Comparison of ENCODE assay signal across 8 cellular contexts in genomic region chr6:87237804-87238203, GRCh38.
DNase-seq lines count a peak whose midpoint lies in the region; ATAC-seq, FAIRE-seq and TF ChIP-seq lines count a peak whose summit lies in the region.

No MANE protein-coding gene starts in this region.

- CTCF ChIA-PET in activated B cell treated with CpG ODN at 0.5 μM for 24 hours (lab: Charles Lee), result interaction anchor here (1.6 kb wide), 1 partner anchor 98 kb away, joined by 5 read pairs; no protein-coding TSS in a partner anchor

- ATAC-seq in activated B cell treated with CpG ODN at 0.5 μM for 24 hours (ENCODE audit: low read depth) (peak; percentile 66), HG02623 (IDR thresholded peaks at IDR 0.05; ENCODE audit: unreplicated experiment) (no peak), GM19035 (IDR thresholded peaks at IDR 0.05; ENCODE audit: unreplicated experiment) (no peak)

- no peaks in the 10 kb centered on the region for H3K9me3 Mint-ChIP-seq in activated B cell treated with CpG ODN at 0.5 μM for 24 hours
- H3K9me3 Mint-ChIP-seq in activated T-helper 2 cell treated with anti-CD3 and anti-CD28 coated beads, Interferon-gamma antibody, Interleukin-2, Interleukin-4, amounts not matched to agents 10 μg/mL and 5 μg/mL and 100 μg/mL, durations not matched to agents 14 hours and 24 hours and 36 hours, result no peaks in the 10 kb centered on the region

- peaks cover 3% of the 10 kb centered on the region for H3K4me1 Mint-ChIP-seq in activated B cell treated with CpG ODN at 0.5 μM for 24 hours
- H3K4me1 Mint-ChIP-seq in activated T-helper 2 cell treated with anti-CD3 and anti-CD28 coated beads, Interferon-gamma antibody, Interleukin-2, Interleukin-4, amounts not matched to agents 10 μg/mL and 5 μg/mL and 100 μg/mL, durations not matched to agents 14 hours and 24 hours and 36 hours (ENCODE audit: low read depth), result peaks cover 6% of the 10 kb centered on the region

- intact Hi-C loops in activated B cell treated with CpG ODN at 0.5 μM for 24 hours (cut with micrococcal nuclease), result loop anchor here (1.0 kb wide), 2 partner anchors 83 to 99 kb away; partner anchors contain the start of gene ZNF292
- intact Hi-C loops in activated T-helper 2 cell treated with anti-CD3 and anti-CD28 coated beads, Interferon-gamma antibody, Interleukin-2, Interleukin-4, amounts not matched to agents 10 μg/mL and 5 μg/mL and 100 μg/mL, durations not matched to agents 14 hours and 24 hours and 36 hours (cut with micrococcal nuclease), result loop anchor here (5.0 kb wide), 1 partner anchor 101 kb away; no protein-coding TSS in a partner anchor

- H3K36me3 Mint-ChIP-seq in activated B cell treated with CpG ODN at 0.5 μM for 24 hours (ENCODE audit: low read depth), result peaks cover 50% of the 10 kb centered on the region
- H3K36me3 Mint-ChIP-seq in activated T-helper 2 cell treated with anti-CD3 and anti-CD28 coated beads, Interferon-gamma antibody, Interleukin-2, Interleukin-4, amounts not matched to agents 10 μg/mL and 5 μg/mL and 100 μg/mL, durations not matched to agents 14 hours and 24 hours and 36 hours (ENCODE audit: low read depth), result peaks cover 51% of the 10 kb centered on the region

- POLR2A ChIA-PET in activated B cell treated with CpG ODN at 0.5 μM for 24 hours (lab: Charles Lee), result no interaction called here

- no peak overlapping the region for H3K4me3 Mint-ChIP-seq in activated B cell treated with CpG ODN at 0.5 μM for 24 hours
- no peak overlapping the region for H3K4me3 Mint-ChIP-seq in activated T-helper 2 cell treated with anti-CD3 and anti-CD28 coated beads, Interferon-gamma antibody, Interleukin-2, Interleukin-4, amounts not matched to agents 10 μg/mL and 5 μg/mL and 100 μg/mL, durations not matched to agents 14 hours and 24 hours and 36 hours (ENCODE audit: low read depth)

- FAIRE-seq in HTR-8/SVneo (lab: Jason Lieb, UNC), result no peak

- no peaks in the 10 kb centered on the region for H3K27me3 Mint-ChIP-seq in activated B cell treated with CpG ODN at 0.5 μM for 24 hours
- no peaks in the 10 kb centered on the region for H3K27me3 Mint-ChIP-seq in activated T-helper 2 cell treated with anti-CD3 and anti-CD28 coated beads, Interferon-gamma antibody, Interleukin-2, Interleukin-4, amounts not matched to agents 10 μg/mL and 5 μg/mL and 100 μg/mL, durations not matched to agents 14 hours and 24 hours and 36 hours (ENCODE audit: low read depth)

- H3K27ac Mint-ChIP-seq in activated B cell treated with CpG ODN at 0.5 μM for 24 hours, result no peak overlapping the region
- no peak overlapping the region for H3K27ac Mint-ChIP-seq in activated T-helper 2 cell treated with anti-CD3 and anti-CD28 coated beads, Interferon-gamma antibody, Interleukin-2, Interleukin-4, amounts not matched to agents 10 μg/mL and 5 μg/mL and 100 μg/mL, durations not matched to agents 14 hours and 24 hours and 36 hours

- peak; percentile 55 for DNase-seq in ELR (ENCODE audit: low read depth)
- peak; percentile 24 for DNase-seq in HTR-8/SVneo (ENCODE audit: insufficient read length, low spot score)
- DNase-seq in activated B cell treated with CpG ODN at 0.5 μM for 24 hours, result no peak
- peak; percentile 35 for DNase-seq in iris pigment epithelial cell (ENCODE audit: low read depth)
- no peak for DNase-seq in activated T-helper 2 cell treated with anti-CD3 and anti-CD28 coated beads, Interferon-gamma antibody, Interleukin-2, Interleukin-4, amounts not matched to agents 10 μg/mL and 5 μg/mL and 100 μg/mL, durations not matched to agents 14 hours and 24 hours and 36 hours (ENCODE audit: low spot score)
- DNase-seq in hypothalamus (lab: John Stamatoyannopoulos, UW), result no peak

- TF ChIP-seq CTCF in activated B cell treated with CpG ODN at 0.5 μM for 24 hours (IDR thresholded peaks at IDR 0.05), result no peak

Comparison
In these comparisons a context has a peak if more than half of its experiments do, and no peak if none do; other contexts are left out.
1. DNase-seq: peak in ELR (single experiment), HTR-8/SVneo (single experiment) and iris pigment epithelial cell (single experiment); none in activated B cell treated with CpG ODN at 0.5 μM for 24 hours (single experiment), activated T-helper 2 cell treated with anti-CD3 and anti-CD28 coated beads, Interferon-gamma antibody, Interleukin-2, Interleukin-4, amounts not matched to agents 10 μg/mL and 5 μg/mL and 100 μg/mL, durations not matched to agents 14 hours and 24 hours and 36 hours (single experiment) and hypothalamus (0 of 51).